Comparison of ENCODE assay signal across 1 cellular context in the genomic region with DNA sequence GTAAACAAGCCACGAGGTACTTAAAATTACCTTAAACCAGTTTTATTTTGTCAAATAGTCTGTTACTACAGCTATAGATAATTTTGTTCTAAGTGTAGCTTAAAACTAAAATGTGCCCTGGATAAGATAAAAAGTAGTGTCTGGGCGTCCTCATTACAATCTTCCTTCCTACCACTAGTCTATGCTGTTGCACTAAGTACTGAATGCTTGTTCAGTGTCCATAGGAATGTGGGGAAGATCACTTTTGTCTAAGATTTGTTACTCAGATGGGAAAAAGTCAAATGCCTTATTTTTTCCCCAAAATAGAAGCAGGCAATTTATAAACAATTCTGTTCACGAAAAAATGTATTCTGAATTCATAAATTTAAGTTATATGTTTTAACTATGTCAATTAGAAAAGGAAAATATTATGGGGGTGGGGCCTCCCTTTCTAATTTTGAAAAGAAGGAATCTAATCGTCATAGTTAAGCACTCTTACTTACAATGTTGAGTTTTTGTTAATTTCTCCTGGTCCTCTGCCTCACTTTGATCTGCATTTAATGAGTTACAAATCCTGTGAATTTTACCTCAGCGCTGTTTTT.
A peak's percentile ranks its signal among the peaks of the same experiment; 100 is the strongest.
TF ChIP-seq lines count a peak whose summit lies in the region.

No MANE protein-coding gene starts in this region.

TF ChIP-seq in HepG2, 621 proteins besides CTCF, POLR2A, EP300 and RAD21 (continued from another document):
- TF ChIP-seq, protein P1, sequence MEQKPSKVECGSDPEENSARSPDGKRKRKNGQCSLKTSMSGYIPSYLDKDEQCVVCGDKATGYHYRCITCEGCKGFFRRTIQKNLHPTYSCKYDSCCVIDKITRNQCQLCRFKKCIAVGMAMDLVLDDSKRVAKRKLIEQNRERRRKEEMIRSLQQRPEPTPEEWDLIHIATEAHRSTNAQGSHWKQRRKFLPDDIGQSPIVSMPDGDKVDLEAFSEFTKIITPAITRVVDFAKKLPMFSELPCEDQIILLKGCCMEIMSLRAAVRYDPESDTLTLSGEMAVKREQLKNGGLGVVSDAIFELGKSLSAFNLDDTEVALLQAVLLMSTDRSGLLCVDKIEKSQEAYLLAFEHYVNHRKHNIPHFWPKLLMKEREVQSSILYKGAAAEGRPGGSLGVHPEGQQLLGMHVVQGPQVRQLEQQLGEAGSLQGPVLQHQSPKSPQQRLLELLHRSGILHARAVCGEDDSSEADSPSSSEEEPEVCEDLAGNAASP (CRISPR knock-in tag; IDR thresholded peaks at IDR 0.05; ENCODE audit: borderline replicate concordance), result 0 out of 2 replicates have a peak, but pooled peaks have one; percentile 21
- no peak for TF ChIP-seq HMGA1 (CRISPR knock-in tag; conservative IDR thresholded peaks at IDR 0.05)
- 0 out of 2 replicates have a peak, but pooled peaks have one; percentile 20 for TF ChIP-seq HMG20A (CRISPR knock-in tag; IDR thresholded peaks at IDR 0.05; ENCODE audit: borderline replicate concordance)
- peak; percentile 30; the same call in 1 of the 2 replicates for TF ChIP-seq FOXA3 (CRISPR knock-in tag; IDR thresholded peaks at IDR 0.05)
- TF ChIP-seq TEAD3 (CRISPR knock-in tag; optimal IDR thresholded peaks at IDR 0.05; ENCODE audit: borderline replicate concordance), result peak; percentile 78
- TF ChIP-seq STAG1 (CRISPR knock-in tag; IDR thresholded peaks at IDR 0.05), result peak; percentile 97
